In the genomic region with DNA sequence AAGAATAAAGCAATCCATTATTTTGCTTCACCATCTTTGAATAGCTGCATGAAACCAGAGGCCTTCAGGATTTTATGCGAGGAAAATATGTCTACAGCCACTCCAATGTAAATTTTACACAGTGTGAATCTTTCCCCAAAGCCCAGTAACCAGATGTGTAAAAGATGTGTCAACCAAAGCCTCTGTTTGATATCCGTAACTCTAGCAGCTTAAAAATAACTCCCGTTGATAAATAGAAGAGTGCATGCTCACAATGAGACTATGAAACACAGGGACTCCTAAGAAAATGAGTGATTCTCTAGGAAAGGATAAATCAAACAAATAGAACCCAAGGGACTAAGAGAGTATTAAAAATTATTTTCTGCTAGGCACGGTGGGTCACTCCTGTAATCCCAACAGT, we compare ENCODE assay signal across 9 cellular contexts.
"Had no signal": no experiment of that assay in that cellular context is flagged by ENCODE, and none has a peak within 500 bp of the region (broad histone marks: within the 10 kb centered on the region; RNA-seq: fewer than 3 reads in every experiment).

No MANE protein-coding gene starts in this region.

- H3K4me1 Mint-ChIP-seq: IgD-negative memory B cell had no signal

- DNase-seq: GM23248, GOT3, H7, HFFc6 had no signal

- H3K36me3 ChIP-seq: HAP-1 had no signal

- H3K9ac ChIP-seq: GM23248 had no signal

- H3K27ac ChIP-seq: GM23248, HL-60 had no signal

- H3K4me1 ChIP-seq: HAP-1 had no signal

- H2AFZ ChIP-seq: GM23248 had no signal

- H3K9me3 ChIP-seq: HAP-1 had no signal

- H3K4me3 ChIP-seq: GM23248, HAP-1 had no signal

- ATAC-seq: HCT116, HepG2 had no signal

- H3K36me3 Mint-ChIP-seq: IgD-negative memory B cell had no signal

- H3K27ac Mint-ChIP-seq: HFFc6, IgD-negative memory B cell had no signal

- H3K4me3 Mint-ChIP-seq: HFFc6, IgD-negative memory B cell had no signal
